Comparison of ENCODE assay signal across 1 cellular context in the genomic region with DNA sequence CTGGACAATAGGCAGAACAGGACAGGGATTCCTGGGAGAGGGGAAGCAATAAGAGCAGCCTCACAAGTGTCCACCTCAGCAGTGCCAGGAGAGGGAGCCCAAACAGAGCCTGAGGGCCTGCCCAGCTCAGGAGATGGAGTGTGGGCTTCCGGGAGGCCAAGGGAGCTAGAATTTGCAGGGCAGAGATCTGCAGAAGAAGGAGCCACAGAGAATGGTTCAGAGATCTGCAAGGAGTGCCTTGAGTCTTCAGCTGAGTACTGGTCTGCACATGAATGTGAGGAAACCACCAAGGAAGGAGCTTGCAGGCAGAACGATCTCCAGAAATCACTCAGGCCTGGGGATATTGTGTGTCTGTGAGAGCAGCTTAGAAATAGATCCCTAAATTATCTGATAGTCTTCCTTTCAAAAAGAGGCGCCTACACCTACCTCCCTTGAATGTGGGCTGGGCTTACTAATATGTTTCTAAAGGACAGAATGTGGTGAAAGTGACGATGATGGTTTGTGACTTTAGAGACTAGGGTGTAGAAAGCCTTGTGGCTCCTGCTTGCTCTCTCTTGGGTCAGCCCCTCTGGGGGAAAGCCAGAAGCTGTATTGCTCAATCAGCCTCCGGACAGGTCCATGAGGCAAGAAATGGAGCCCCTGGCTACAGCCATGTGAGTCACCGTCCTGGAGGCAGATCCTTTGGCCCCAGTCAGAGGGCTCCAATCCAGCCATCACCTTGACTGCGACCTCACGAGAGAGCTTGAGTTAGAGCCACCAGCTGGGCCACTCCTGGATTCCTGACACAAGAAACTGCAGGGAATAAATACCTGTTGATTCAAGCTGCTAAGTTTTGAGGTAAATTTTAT.
TF ChIP-seq lines count a peak whose summit lies in the region.

No MANE protein-coding gene starts in this region.

TF ChIP-seq in HepG2, 621 proteins besides CTCF, POLR2A, EP300 and RAD21 (continued from another document and continues in another):
- TF ChIP-seq, protein P1, sequence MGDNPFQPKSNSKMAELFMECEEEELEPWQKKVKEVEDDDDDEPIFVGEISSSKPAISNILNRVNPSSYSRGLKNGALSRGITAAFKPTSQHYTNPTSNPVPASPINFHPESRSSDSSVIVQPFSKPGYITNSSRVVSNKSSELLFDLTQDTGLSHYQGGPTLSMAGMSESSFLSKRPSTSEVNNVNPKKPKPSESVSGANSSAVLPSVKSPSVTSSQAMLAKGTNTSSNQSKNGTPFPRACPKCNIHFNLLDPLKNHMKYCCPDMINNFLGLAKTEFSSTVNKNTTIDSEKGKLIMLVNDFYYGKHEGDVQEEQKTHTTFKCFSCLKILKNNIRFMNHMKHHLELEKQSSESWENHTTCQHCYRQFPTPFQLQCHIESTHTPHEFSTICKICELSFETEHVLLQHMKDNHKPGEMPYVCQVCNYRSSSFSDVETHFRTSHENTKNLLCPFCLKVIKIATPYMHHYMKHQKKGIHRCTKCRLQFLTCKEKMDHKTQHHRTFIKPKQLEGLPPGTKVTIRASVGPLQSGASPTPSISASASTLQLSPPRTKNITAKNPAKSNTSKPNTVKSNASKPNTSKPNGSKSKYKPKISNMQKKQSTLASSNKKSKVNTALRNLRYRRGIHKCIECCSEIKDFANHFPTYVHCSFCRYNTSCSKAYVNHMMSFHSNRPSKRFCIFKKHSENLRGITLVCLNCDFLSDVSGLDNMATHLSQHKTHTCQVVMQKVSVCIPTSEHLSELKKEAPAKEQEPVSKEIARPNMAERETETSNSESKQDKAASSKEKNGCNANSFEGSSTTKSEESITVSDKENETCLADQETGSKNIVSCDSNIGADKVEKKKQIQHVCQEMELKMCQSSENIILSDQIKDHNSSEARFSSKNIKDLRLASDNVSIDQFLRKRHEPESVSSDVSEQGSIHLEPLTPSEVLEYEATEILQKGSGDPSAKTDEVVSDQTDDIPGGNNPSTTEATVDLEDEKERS (CRISPR knock-in tag; IDR thresholded peaks at IDR 0.05): 0 out of 2 replicates have a peak, but pooled peaks have one; percentile 45
- TF ChIP-seq HOXA3 (CRISPR knock-in tag; IDR thresholded peaks at IDR 0.05): 0 out of 2 replicates have a peak, but pooled peaks have one; percentile 19
- TF ChIP-seq SP1 (IDR thresholded peaks at IDR 0.05): no peak
- TF ChIP-seq SP1 (CRISPR knock-in tag; IDR thresholded peaks at IDR 0.05): no peak
- TF ChIP-seq ATF7 (IDR thresholded peaks at IDR 0.05): no peak
- TF ChIP-seq ATF7 (CRISPR knock-in tag; IDR thresholded peaks at IDR 0.05): no peak
- no peak for TF ChIP-seq TEAD2 (CRISPR knock-in tag; IDR thresholded peaks at IDR 0.05)
- TF ChIP-seq, protein P2, sequence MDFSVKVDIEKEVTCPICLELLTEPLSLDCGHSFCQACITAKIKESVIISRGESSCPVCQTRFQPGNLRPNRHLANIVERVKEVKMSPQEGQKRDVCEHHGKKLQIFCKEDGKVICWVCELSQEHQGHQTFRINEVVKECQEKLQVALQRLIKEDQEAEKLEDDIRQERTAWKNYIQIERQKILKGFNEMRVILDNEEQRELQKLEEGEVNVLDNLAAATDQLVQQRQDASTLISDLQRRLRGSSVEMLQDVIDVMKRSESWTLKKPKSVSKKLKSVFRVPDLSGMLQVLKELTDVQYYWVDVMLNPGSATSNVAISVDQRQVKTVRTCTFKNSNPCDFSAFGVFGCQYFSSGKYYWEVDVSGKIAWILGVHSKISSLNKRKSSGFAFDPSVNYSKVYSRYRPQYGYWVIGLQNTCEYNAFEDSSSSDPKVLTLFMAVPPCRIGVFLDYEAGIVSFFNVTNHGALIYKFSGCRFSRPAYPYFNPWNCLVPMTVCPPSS (IDR thresholded peaks at IDR 0.05): no peak
- TF ChIP-seq ZNF253 (CRISPR knock-in tag; IDR thresholded peaks at IDR 0.05; ENCODE audit: borderline replicate concordance): no peak
- no peak for TF ChIP-seq ZBTB1 (CRISPR knock-in tag; IDR thresholded peaks at IDR 0.05; ENCODE audit: borderline replicate concordance)
- TF ChIP-seq, protein P3, sequence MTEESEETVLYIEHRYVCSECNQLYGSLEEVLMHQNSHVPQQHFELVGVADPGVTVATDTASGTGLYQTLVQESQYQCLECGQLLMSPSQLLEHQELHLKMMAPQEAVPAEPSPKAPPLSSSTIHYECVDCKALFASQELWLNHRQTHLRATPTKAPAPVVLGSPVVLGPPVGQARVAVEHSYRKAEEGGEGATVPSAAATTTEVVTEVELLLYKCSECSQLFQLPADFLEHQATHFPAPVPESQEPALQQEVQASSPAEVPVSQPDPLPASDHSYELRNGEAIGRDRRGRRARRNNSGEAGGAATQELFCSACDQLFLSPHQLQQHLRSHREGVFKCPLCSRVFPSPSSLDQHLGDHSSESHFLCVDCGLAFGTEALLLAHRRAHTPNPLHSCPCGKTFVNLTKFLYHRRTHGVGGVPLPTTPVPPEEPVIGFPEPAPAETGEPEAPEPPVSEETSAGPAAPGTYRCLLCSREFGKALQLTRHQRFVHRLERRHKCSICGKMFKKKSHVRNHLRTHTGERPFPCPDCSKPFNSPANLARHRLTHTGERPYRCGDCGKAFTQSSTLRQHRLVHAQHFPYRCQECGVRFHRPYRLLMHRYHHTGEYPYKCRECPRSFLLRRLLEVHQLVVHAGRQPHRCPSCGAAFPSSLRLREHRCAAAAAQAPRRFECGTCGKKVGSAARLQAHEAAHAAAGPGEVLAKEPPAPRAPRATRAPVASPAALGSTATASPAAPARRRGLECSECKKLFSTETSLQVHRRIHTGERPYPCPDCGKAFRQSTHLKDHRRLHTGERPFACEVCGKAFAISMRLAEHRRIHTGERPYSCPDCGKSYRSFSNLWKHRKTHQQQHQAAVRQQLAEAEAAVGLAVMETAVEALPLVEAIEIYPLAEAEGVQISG (CRISPR knock-in tag; IDR thresholded peaks at IDR 0.05): peak; percentile 66
- TF ChIP-seq FOXC1 (CRISPR knock-in tag; IDR thresholded peaks at IDR 0.05; ENCODE audit: borderline replicate concordance): peak; percentile 75
- TF ChIP-seq ZNF567 (CRISPR knock-in tag; IDR thresholded peaks at IDR 0.05; ENCODE audit: borderline replicate concordance): no peak
- 0 out of 2 replicates have a peak, but pooled peaks have one; percentile 34 for TF ChIP-seq ZNF20 (CRISPR knock-in tag; IDR thresholded peaks at IDR 0.05)
- 0 out of 2 replicates have a peak, but pooled peaks have one; percentile 45 for TF ChIP-seq ZNF333 (CRISPR knock-in tag; IDR thresholded peaks at IDR 0.05; ENCODE audit: borderline replicate concordance)
- TF ChIP-seq ZIK1 (CRISPR knock-in tag; IDR thresholded peaks at IDR 0.05; ENCODE audit: borderline replicate concordance, low read depth): no peak
- no peak for TF ChIP-seq ZNF530 (CRISPR knock-in tag; IDR thresholded peaks at IDR 0.05; ENCODE audit: low read depth)
- TF ChIP-seq PHF20 (CRISPR knock-in tag; IDR thresholded peaks at IDR 0.05): no peak
- 0 out of 2 replicates have a peak, but pooled peaks have one; percentile 42 for TF ChIP-seq ZNF776 (CRISPR knock-in tag; IDR thresholded peaks at IDR 0.05)
- TF ChIP-seq BRCA1 (CRISPR knock-in tag; IDR thresholded peaks at IDR 0.05): peak; percentile 42; the same call in 1 of the 2 replicates
- peak; percentile 55; the same call in 1 of the 2 replicates for TF ChIP-seq SALL2 (CRISPR knock-in tag; IDR thresholded peaks at IDR 0.05)
- no peak for TF ChIP-seq SOX13 (IDR thresholded peaks at IDR 0.05)
- TF ChIP-seq SOX13 (CRISPR knock-in tag; conservative IDR thresholded peaks at IDR 0.05 in 1 of 2, IDR thresholded peaks at IDR 0.05 in 1 of 2): no peak
- TF ChIP-seq, protein P4, sequence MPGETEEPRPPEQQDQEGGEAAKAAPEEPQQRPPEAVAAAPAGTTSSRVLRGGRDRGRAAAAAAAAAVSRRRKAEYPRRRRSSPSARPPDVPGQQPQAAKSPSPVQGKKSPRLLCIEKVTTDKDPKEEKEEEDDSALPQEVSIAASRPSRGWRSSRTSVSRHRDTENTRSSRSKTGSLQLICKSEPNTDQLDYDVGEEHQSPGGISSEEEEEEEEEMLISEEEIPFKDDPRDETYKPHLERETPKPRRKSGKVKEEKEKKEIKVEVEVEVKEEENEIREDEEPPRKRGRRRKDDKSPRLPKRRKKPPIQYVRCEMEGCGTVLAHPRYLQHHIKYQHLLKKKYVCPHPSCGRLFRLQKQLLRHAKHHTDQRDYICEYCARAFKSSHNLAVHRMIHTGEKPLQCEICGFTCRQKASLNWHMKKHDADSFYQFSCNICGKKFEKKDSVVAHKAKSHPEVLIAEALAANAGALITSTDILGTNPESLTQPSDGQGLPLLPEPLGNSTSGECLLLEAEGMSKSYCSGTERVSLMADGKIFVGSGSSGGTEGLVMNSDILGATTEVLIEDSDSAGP (CRISPR knock-in tag; IDR thresholded peaks at IDR 0.05; ENCODE audit: borderline replicate concordance): 0 out of 2 replicates have a peak, but pooled peaks have one; percentile 48
- TF ChIP-seq NCOA2 (CRISPR knock-in tag; IDR thresholded peaks at IDR 0.05): no peak
- 0 out of 2 replicates have a peak, but pooled peaks have one; percentile 56 for TF ChIP-seq ZSCAN25 (CRISPR knock-in tag; IDR thresholded peaks at IDR 0.05)
- no peak for TF ChIP-seq KDM5A (IDR thresholded peaks at IDR 0.05; ENCODE audit: borderline replicate concordance, low read length)
- TF ChIP-seq, protein P5, sequence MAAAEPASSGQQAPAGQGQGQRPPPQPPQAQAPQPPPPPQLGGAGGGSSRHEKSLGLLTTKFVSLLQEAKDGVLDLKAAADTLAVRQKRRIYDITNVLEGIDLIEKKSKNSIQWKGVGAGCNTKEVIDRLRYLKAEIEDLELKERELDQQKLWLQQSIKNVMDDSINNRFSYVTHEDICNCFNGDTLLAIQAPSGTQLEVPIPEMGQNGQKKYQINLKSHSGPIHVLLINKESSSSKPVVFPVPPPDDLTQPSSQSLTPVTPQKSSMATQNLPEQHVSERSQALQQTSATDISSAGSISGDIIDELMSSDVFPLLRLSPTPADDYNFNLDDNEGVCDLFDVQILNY (CRISPR knock-in tag; conservative IDR thresholded peaks at IDR 0.05): no peak
- TF ChIP-seq ELF4 (CRISPR knock-in tag; IDR thresholded peaks at IDR 0.05; ENCODE audit: borderline replicate concordance): no peak
- no peak for TF ChIP-seq ZNF121 (CRISPR knock-in tag; IDR thresholded peaks at IDR 0.05)
- no peak for TF ChIP-seq NR1H2 (CRISPR knock-in tag; IDR thresholded peaks at IDR 0.05; ENCODE audit: borderline replicate concordance, low read depth)
- 0 out of 2 replicates have a peak, but pooled peaks have one; percentile 13 for TF ChIP-seq ZFY (CRISPR knock-in tag; IDR thresholded peaks at IDR 0.05)
- TF ChIP-seq SCMH1 (CRISPR knock-in tag; IDR thresholded peaks at IDR 0.05; ENCODE audit: borderline replicate concordance): no peak
- peak; percentile 58 for TF ChIP-seq ZNF350 (CRISPR knock-in tag; IDR thresholded peaks at IDR 0.05; ENCODE audit: borderline replicate concordance, low read depth)
- TF ChIP-seq, protein P6, sequence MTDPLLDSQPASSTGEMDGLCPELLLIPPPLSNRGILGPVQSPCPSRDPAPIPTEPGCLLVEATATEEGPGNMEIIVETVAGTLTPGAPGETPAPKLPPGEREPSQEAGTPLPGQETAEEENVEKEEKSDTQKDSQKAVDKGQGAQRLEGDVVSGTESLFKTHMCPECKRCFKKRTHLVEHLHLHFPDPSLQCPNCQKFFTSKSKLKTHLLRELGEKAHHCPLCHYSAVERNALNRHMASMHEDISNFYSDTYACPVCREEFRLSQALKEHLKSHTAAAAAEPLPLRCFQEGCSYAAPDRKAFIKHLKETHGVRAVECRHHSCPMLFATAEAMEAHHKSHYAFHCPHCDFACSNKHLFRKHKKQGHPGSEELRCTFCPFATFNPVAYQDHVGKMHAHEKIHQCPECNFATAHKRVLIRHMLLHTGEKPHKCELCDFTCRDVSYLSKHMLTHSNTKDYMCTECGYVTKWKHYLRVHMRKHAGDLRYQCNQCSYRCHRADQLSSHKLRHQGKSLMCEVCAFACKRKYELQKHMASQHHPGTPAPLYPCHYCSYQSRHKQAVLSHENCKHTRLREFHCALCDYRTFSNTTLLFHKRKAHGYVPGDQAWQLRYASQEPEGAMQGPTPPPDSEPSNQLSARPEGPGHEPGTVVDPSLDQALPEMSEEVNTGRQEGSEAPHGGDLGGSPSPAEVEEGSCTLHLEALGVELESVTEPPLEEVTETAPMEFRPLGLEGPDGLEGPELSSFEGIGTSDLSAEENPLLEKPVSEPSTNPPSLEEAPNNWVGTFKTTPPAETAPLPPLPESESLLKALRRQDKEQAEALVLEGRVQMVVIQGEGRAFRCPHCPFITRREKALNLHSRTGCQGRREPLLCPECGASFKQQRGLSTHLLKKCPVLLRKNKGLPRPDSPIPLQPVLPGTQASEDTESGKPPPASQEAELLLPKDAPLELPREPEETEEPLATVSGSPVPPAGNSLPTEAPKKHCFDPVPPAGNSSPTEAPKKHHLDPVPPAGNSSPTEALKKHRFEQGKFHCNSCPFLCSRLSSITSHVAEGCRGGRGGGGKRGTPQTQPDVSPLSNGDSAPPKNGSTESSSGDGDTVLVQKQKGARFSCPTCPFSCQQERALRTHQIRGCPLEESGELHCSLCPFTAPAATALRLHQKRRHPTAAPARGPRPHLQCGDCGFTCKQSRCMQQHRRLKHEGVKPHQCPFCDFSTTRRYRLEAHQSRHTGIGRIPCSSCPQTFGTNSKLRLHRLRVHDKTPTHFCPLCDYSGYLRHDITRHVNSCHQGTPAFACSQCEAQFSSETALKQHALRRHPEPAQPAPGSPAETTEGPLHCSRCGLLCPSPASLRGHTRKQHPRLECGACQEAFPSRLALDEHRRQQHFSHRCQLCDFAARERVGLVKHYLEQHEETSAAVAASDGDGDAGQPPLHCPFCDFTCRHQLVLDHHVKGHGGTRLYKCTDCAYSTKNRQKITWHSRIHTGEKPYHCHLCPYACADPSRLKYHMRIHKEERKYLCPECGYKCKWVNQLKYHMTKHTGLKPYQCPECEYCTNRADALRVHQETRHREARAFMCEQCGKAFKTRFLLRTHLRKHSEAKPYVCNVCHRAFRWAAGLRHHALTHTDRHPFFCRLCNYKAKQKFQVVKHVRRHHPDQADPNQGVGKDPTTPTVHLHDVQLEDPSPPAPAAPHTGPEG (CRISPR knock-in tag; IDR thresholded peaks at IDR 0.05): peak; percentile 71; the same call in 1 of the 2 replicates
- peak; percentile 35; the same call in 1 of the 2 replicates for TF ChIP-seq KAT8 (CRISPR knock-in tag; IDR thresholded peaks at IDR 0.05)
- TF ChIP-seq PHF8 (CRISPR knock-in tag; IDR thresholded peaks at IDR 0.05): peak; percentile 29; the same call in 1 of the 2 replicates
- peak; percentile 96 for TF ChIP-seq CEBPG (CRISPR knock-in tag; IDR thresholded peaks at IDR 0.05)
- TF ChIP-seq FOSL2 (CRISPR knock-in tag; IDR thresholded peaks at IDR 0.05): peak; percentile 94
- TF ChIP-seq ZNF7 (CRISPR knock-in tag; IDR thresholded peaks at IDR 0.05): no peak
- TF ChIP-seq ZNF788 (CRISPR knock-in tag; IDR thresholded peaks at IDR 0.05; ENCODE audit: borderline replicate concordance): no peak
- no peak; the same call in 1 of the 2 replicates for TF ChIP-seq RFXAP (CRISPR knock-in tag; IDR thresholded peaks at IDR 0.05; ENCODE audit: borderline replicate concordance)
- TF ChIP-seq, protein P7, sequence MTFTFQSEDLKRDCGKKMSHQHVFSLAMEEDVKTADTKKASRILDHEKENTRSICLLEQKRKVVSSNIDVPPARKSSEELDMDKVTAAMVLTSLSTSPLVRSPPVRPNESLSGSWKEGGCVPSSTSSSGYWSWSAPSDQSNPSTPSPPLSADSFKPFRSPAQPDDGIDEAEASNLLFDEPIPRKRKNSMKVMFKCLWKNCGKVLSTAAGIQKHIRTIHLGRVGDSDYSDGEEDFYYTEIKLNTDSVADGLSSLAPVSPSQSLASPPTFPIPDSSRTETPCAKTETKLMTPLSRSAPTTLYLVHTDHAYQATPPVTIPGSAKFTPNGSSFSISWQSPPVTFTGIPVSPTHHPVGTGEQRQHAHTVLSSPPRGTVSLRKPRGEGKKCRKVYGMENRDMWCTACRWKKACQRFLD (CRISPR knock-in tag; IDR thresholded peaks at IDR 0.05; ENCODE audit: borderline replicate concordance): no peak
- peak; percentile 49; the same call in 1 of the 2 replicates for TF ChIP-seq KDM2A (CRISPR knock-in tag; IDR thresholded peaks at IDR 0.05; ENCODE audit: borderline replicate concordance, low read depth)
- peak; percentile 19 for TF ChIP-seq ZEB1 (IDR thresholded peaks at IDR 0.05; ENCODE audit: insufficient replicate concordance, low read depth)
- peak; percentile 55 for TF ChIP-seq PHF21A (CRISPR knock-in tag; IDR thresholded peaks at IDR 0.05)
